ENCODE assay signal across 9 cellular contexts in the genomic region with DNA sequence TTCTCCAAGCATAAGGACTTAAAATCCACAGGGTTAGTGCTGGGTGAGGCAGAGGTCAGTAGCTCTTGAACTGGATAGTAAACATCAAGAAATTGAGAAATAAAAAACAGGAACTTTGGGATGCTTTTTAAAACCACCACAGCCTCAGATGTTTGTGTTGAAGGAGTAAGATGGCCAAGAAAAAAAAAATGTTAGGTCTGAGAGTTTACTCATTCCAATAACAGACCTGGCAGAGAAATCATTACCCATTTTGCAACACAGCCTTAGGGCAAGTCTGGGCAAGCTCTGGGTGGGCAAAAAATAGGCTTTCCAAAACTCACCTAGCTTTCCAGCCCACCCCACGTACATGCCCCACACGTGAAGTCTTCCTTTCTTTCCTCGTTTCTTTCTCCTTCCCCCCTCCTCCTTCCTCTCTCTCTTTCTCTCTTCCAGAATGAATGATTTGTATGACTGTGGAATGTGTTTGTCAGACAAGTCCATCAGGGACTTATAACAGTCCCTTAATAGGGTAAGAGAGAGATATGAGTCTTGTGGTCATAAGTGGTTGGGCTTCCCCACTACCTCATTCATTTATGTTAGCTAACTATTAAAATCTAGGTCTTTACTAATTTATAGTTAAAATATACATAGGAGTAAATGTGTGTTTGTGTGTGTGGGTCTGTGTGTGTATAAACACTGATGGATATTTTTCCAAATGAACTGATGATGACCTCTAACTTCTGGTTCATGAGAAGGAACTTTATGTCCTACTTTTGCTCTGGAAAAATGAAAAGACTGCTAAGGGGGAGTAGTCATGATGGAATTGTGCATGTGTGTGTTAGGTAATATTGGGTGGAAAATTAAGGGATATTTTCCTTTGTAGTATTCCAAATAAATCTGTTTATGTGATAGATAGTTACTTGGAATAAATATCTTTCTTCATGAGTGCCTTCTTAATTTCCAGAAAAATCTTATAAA. TPM values are rescaled to one million over a fixed set of nuclear protein-coding genes. Genes with fewer than 3 reads are reported as not detected.
DNase-seq lines count a peak whose midpoint lies in the region; ATAC-seq, FAIRE-seq and TF ChIP-seq lines count a peak whose summit lies in the region.
"Had no signal": no experiment of that assay in that cellular context is flagged by ENCODE, and none has a peak within 500 bp of the region (broad histone marks: within the 10 kb centered on the region; RNA-seq: fewer than 3 reads in every experiment).

No MANE protein-coding gene starts in this region.

- no peak for TF ChIP-seq CTCF in right atrium auricular region (IDR thresholded peaks at IDR 0.05)

- H3K27ac ChIP-seq in ACC112 (ENCODE audit: low read depth, low read length) (peak overlapping the region; percentile 53), right atrium auricular region (peak overlapping the region; percentile 58 to 69)

- peaks cover 12% of the 10 kb centered on the region for H3K4me1 ChIP-seq in ACC112 (ENCODE audit: control insufficient read depth, insufficient read depth, low read length, unreplicated experiment)
- peaks cover 0 to 21% of the 10 kb centered on the region in 2 donors for H3K4me1 ChIP-seq in right atrium auricular region

- peak; percentile 71 for ATAC-seq in GM21528 (IDR thresholded peaks at IDR 0.05; ENCODE audit: low FRiP score, unreplicated experiment)

- no peaks in the 10 kb centered on the region for H3K9me3 ChIP-seq in right atrium auricular region

- in situ Hi-C loops in KBM-7 (cut with MboI; ENCODE audit: low pct_unique_long_range_greater_than_20kb, low sequenced_read_pairs) = no loop called here

- FAIRE-seq in frontal cortex (lab: Jason Lieb, UNC) = no peak

- H3K79me2 ChIP-seq in ACC112 (ENCODE audit: control insufficient read depth, insufficient read depth, low read length, unreplicated experiment) = no peaks in the 10 kb centered on the region

- peak; percentile 50 for DNase-seq in KBM-7
- no peak for DNase-seq in right atrium auricular region (ENCODE audit: low spot score)
- no peak for DNase-seq in activated CD8-positive, alpha-beta memory T cell treated with anti-CD3 and anti-CD28 coated beads, Interleukin-2, amount 50 U/mL, for 48 hours
- DNase-seq in hippocampal formation (lab: John Stamatoyannopoulos, UW) = no peak
- DNase-seq in activated effector memory CD4-positive, alpha-beta T cell treated with Interleukin-2 at 50 U/mL for 16 hours = no peak
- no peak for DNase-seq in frontal cortex (ENCODE audit: low spot score in 2 of 2)
- DNase-seq: CD4-positive, CD25-positive, alpha-beta regulatory T cell had no signal

- H3K36me3 ChIP-seq in ACC112 (ENCODE audit: insufficient read depth, low read length) = no peaks in the 10 kb centered on the region
- H3K36me3 ChIP-seq in right atrium auricular region = no peaks in the 10 kb centered on the region

- peak overlapping the region; percentile 2 for H2AFZ ChIP-seq in ACC112 (ENCODE audit: low read length, unreplicated experiment)

- H3K4me3 ChIP-seq in ACC112 (ENCODE audit: low read depth, low read length) (no peak overlapping the region), right atrium auricular region (no peak overlapping the region)

- H3K27me3 ChIP-seq in ACC112 (ENCODE audit: insufficient read depth, low read length) (no peaks in the 10 kb centered on the region), right atrium auricular region (no peaks in the 10 kb centered on the region)

RNA-seq across cellular contexts. Expression of gene DSE, which starts 18.0 kb away (rescaled TPM):
- 10 to 100 TPM; 19.4 to 31.7 TPM for total RNA-seq in right atrium auricular region
- 20.4 TPM for total RNA-seq in frontal cortex
